In genomic region chr3:119279101-119279554, GRCh38 we compare ENCODE assay signal across 9 cellular contexts. TPM values are rescaled to one million over a fixed set of nuclear protein-coding genes. Genes with fewer than 3 reads are reported as not detected.
DNase-seq lines count a peak whose midpoint lies in the region; ATAC-seq and TF ChIP-seq lines count a peak whose summit lies in the region.
"Had no signal": no experiment of that assay in that cellular context is flagged by ENCODE, and none has a peak within 500 bp of the region (broad histone marks: within the 10 kb centered on the region; RNA-seq: fewer than 3 reads in every experiment).

No MANE protein-coding gene starts in this region.

- no peaks in the 10 kb centered on the region for H3K36me3 ChIP-seq in right lobe of liver
- H3K36me3 ChIP-seq in stomach smooth muscle (ENCODE audit: control insufficient read depth in 2 of 2, insufficient read depth in 2 of 2, low read length in 2 of 2): no peaks in the 10 kb centered on the region

- WGBS in right lobe of liver (ENCODE audit: insufficient coverage, low coverage, low lambda C conversion rate, missing lambda C conversion rate): 47% methylated on average over 2 of the region's 6 CpGs

- intact Hi-C loops in right lobe of liver (cut with DNase I): no loop called here

- H3K27me3 ChIP-seq in right lobe of liver (no peaks in the 10 kb centered on the region), stomach smooth muscle (ENCODE audit: control insufficient read depth in 1 of 2, insufficient read depth in 2 of 2, low read length in 2 of 2) (no peaks in the 10 kb centered on the region)

- no peaks in the 10 kb centered on the region for H3K4me1 ChIP-seq in right lobe of liver
- H3K4me1 ChIP-seq in stomach smooth muscle (ENCODE audit: control insufficient read depth, insufficient read depth, low read length): peaks cover 8% of the 10 kb centered on the region

- TF ChIP-seq CTCF in right lobe of liver (IDR thresholded peaks at IDR 0.05): no peak

- H3K4me3 ChIP-seq in right lobe of liver (no peak overlapping the region), stomach smooth muscle (ENCODE audit: low read length in 2 of 2) (peak overlapping the region in 1 of 2 donors; percentile 29)

- TF ChIP-seq POLR2A in right lobe of liver (IDR thresholded peaks at IDR 0.05): no peak

- DNase-seq in NCI-H2029 treated with DMSO at 0.1 percent for 48 hours (lab: John Stamatoyannopoulos, UW): peak; percentile 51
- DNase-seq in dermis microvascular lymphatic vessel endothelial cell (ENCODE audit: low read depth in 2 of 2): peak; percentile 63 to 92
- DNase-seq in right lobe of liver: peak in 2 of 3 donors; percentile 71 to 72
- DNase-seq in NCI-H510A (lab: John Stamatoyannopoulos, UW): no peak
- no peak for DNase-seq in putamen (ENCODE audit: low spot score)
- no peak for DNase-seq in activated T-cell treated with anti-CD3 and anti-CD28 coated beads, Interleukin-2, amount 50 U/mL, for 48 hours
- DNase-seq: activated T-cell treated with anti-CD3 and anti-CD28 coated beads for 4 hours had no signal

- H3K9ac ChIP-seq in stomach smooth muscle (ENCODE audit: low read length in 2 of 2): no peak overlapping the region

- peak; percentile 70 to 91 (median 74) for ATAC-seq in right lobe of liver
- ATAC-seq in HG03045 (IDR thresholded peaks at IDR 0.05; ENCODE audit: unreplicated experiment): no peak

- H3K9me3 ChIP-seq in right lobe of liver (no peaks in the 10 kb centered on the region), stomach smooth muscle (ENCODE audit: control insufficient read depth in 2 of 2, low read length in 2 of 2) (no peaks in the 10 kb centered on the region)

- H3K27ac ChIP-seq in right lobe of liver (peak overlapping the region in 2 of 3 donors; percentile 19 to 34), stomach smooth muscle (ENCODE audit: low read length) (peak overlapping the region; percentile 76)

RNA-seq across cellular contexts. Expression of gene ARHGAP31, which starts 15.1 kb away (rescaled TPM):
- 20.7 and 26.9 TPM in 2 replicates for total RNA-seq in dermis microvascular lymphatic vessel endothelial cell
- 1 to 10 TPM; 1.6 to 8.7 (median 4.9) TPM for total RNA-seq in right lobe of liver

RNA-seq across cellular contexts. Expression of gene B4GALT4, which starts 38.5 kb away (rescaled TPM):
- 3.2 and 4.7 TPM in 2 replicates for total RNA-seq in dermis microvascular lymphatic vessel endothelial cell
- total RNA-seq in right lobe of liver: 10 to 100 TPM in 2 of 6 experiments, 1 to 10 TPM in 4; 7.8 to 10.9 (median 8.9) TPM

Comparison
In these comparisons a context has a peak if more than half of its experiments do, and no peak if none do; other contexts are left out.
1. DNase-seq: peak in NCI-H2029 treated with DMSO at 0.1 percent for 48 hours (single experiment), dermis microvascular lymphatic vessel endothelial cell (2 of 2) and right lobe of liver (2 of 3); none in NCI-H510A (single experiment), putamen (single experiment) and activated T-cell treated with anti-CD3 and anti-CD28 coated beads, Interleukin-2, amount 50 U/mL, for 48 hours (0 of 2).